8 cellular contexts compared by ENCODE assay signal in the genomic region with DNA sequence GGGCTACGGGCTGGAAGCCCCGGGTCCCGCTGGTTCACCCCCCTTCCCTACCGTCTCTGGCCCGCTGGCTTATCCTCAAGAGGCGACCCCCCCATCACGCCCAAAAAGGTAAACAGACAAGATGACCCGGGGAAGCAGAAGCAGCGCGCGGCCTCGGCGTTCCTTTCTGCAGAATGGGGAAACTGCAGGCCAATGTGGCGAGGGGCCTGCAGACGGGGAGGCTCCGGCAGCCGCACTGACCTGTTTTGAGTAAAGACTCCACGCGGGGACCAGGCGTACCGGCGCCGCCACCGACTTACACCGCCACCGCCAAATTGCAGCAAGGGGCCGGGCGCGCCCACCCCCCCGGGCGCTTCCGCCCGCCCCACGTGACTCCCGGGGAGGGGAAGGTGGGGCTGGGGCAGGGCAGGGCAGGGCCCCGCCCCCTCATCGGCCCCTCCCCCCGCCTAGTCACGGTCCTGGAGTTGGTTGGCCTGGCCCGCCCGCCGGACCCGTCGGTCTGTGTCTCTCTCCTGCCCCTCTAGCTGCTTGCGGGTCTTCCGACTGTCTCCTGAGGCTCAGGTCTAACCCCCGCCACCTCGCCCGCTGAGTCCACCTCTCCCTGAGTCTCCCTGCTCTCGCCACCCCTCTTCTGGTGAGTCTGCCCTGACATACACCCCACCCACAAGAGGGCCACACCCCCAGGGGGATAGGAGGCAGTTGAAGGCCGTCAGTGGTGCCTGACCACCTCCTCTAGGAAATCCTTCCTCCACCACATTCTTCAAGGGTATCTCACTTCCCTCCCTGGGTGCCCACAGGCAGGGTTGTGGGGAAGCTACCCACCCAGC.
DNase-seq lines count a peak whose midpoint lies in the region; ATAC-seq lines count a peak whose summit lies in the region.

A gene (minus strand): TSS at position 321 of the 827 bp plus-strand sequence. CDS start 25,280 bp downstream, outside the sequence.

- peak; percentile 65 for ATAC-seq in HG03095 (IDR thresholded peaks at IDR 0.05; ENCODE audit: unreplicated experiment)

- peak within 1 kb of the TSS; percentile 86 for H3K4me3 ChIP-seq in effector memory CD4-positive, alpha-beta T cell (ENCODE audit: insufficient read depth, low read depth, low read length, poor library complexity, severe bottlenecking)

- DNase-seq in NCI-H2081 (lab: John Stamatoyannopoulos, UW) = peak; percentile 71
- DNase-seq in NCI-H2081 treated with DMSO at 0.1 percent for 48 hours (lab: John Stamatoyannopoulos, UW) = no peak
- DNase-seq in NCI-H82 treated with DMSO at 0.1 percent for 48 hours (lab: John Stamatoyannopoulos, UW; ENCODE audit: unreplicated experiment) = peak; percentile 28
- DNase-seq in activated CD8-positive, alpha-beta memory T cell treated with anti-CD3 and anti-CD28 coated beads for 1 hour (ENCODE audit: extremely low read depth in 1 of 2, low read depth in 1 of 2) = peak; percentile 31 to 68
- DNase-seq in effector memory CD4-positive, alpha-beta T cell = peak; percentile 74 to 79 (median 76)
- DNase-seq in medulla oblongata (ENCODE audit: extremely low spot score) = peak; percentile 84
- peak; percentile 49 for DNase-seq in stimulated activated CD8-positive, alpha-beta memory T cell treated with anti-CD3 and anti-CD28 coated beads, Interleukin-12 subunit alpha, Interleukin-12 subunit beta, amount 100 ng/mL, for 1 hour (ENCODE audit: low read depth)

- H3K4me1 ChIP-seq in effector memory CD4-positive, alpha-beta T cell (ENCODE audit: control insufficient read depth, insufficient read depth, low read length, poor library complexity, severe bottlenecking) = peaks cover 31% of the 10 kb centered on the region

- H3K9me3 ChIP-seq in effector memory CD4-positive, alpha-beta T cell (ENCODE audit: control insufficient read depth, low read length) = no peaks in the 10 kb centered on the region

- H3K36me3 ChIP-seq in effector memory CD4-positive, alpha-beta T cell (ENCODE audit: control insufficient read depth, insufficient read depth, low read length) = no peaks in the 10 kb centered on the region

- H3K27ac ChIP-seq in effector memory CD4-positive, alpha-beta T cell (ENCODE audit: insufficient read depth, low read length, poor library complexity, severe bottlenecking) = peak within 1 kb of the TSS; percentile 60

- H3K27me3 ChIP-seq in effector memory CD4-positive, alpha-beta T cell (replicated peaks; ENCODE audit: control insufficient read depth, insufficient read depth, low read length, poor library complexity, severe bottlenecking) = no peaks in the 10 kb centered on the region
